ENCODE assay signal across 9 cellular contexts in the genomic region with DNA sequence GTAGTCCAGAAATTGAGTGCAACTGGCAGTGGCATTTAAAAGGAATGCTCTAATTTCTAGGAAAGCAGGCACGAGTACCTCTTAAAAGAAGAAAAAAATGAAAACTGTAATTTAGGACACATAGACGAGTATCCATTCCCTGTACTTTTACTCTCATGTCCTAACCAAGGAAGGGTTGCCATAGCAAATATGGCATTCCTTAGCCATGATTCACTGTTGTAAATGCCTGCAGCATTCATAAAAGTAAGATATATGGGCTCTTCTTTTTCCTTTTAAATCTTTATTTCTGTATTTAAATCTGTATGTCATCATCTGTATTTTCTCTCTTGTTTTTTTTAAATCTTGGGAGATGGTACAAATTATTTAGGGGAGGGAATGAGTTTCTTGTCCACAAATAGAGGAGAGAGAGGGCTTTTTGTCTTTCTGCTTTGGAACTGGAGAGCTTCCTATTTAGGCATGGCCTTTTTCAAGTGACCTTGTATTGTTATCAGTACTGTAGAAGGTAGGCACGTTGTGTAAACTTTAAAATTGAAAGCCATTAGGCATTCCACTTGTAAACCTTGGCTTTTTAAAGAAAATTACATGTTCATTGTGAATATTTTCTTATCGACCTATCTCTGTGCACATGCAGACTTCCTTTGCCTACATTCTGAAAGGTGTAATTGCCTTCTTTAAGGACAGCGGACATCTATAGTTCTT. TPM values are rescaled to one million over a fixed set of nuclear protein-coding genes. Genes with fewer than 3 reads are reported as not detected.
A peak's percentile ranks its signal among the peaks of the same experiment; 100 is the strongest.
DNase-seq lines count a peak whose midpoint lies in the region; ATAC-seq lines count a peak whose summit lies in the region.
"Had no signal": no experiment of that assay in that cellular context is flagged by ENCODE, and none has a peak within 500 bp of the region (broad histone marks: within the 10 kb centered on the region; RNA-seq: fewer than 3 reads in every experiment).

No MANE protein-coding gene starts in this region.

- no peaks in the 10 kb centered on the region for H3K36me3 ChIP-seq in subcutaneous abdominal adipose tissue (ENCODE audit: control insufficient read depth in 5 of 5, insufficient read depth in 5 of 5, low read length in 5 of 5)

- H3K27me3 ChIP-seq in subcutaneous abdominal adipose tissue (ENCODE audit: control insufficient read depth in 5 of 5, insufficient read depth in 4 of 5, low read length in 5 of 5): no peaks in the 10 kb centered on the region

- peaks cover 2 to 6% (median 2%) of the 10 kb centered on the region in 3 donors for H3K27me3 Mint-ChIP-seq in immature natural killer cell (ENCODE audit: low read depth in 3 of 3)

- H3K4me3 Mint-ChIP-seq in immature natural killer cell: peak overlapping the region in 2 of 5 donors; percentile 31 to 53

- DNase-seq in HPDE6-E6E7 (ENCODE audit: extremely low spot score) (peak; percentile 53), amniotic epithelial cell (ENCODE audit: low read depth) (peak; percentile 93), immature natural killer cell (no peak), middle frontal gyrus (ENCODE audit: extremely low spot score, low spot score) (no peak), NCI-H187 treated with DMSO at 0.1 percent for 48 hours (lab: John Stamatoyannopoulos, UW) (no peak)

- peaks cover 59 to 73% of the 10 kb centered on the region in 2 donors for H3K4me1 Mint-ChIP-seq in immature natural killer cell

- H3K27ac Mint-ChIP-seq in immature natural killer cell: peak overlapping the region in 5 of 6 donors; percentile 22 to 74 (median 64)

- H3K27ac ChIP-seq in subcutaneous abdominal adipose tissue (ENCODE audit: low read depth, low read length): peak overlapping the region; percentile 67

- H3K9me3 Mint-ChIP-seq in immature natural killer cell: no peaks in the 10 kb centered on the region
- H3K9me3 Mint-ChIP-seq: activated naive CD4-positive, alpha-beta T cell treated with anti-CD3 and anti-CD28 coated beads, Interleukin-2, amount 50 U/mL, for 72 hours had no signal

- peak overlapping the region in 1 of 5 donors; percentile 6 for H3K9ac ChIP-seq in subcutaneous abdominal adipose tissue (ENCODE audit: low read length in 5 of 5)

- peaks cover 0 to 44% (median 36%) of the 10 kb centered on the region in 5 donors for H3K4me1 ChIP-seq in subcutaneous abdominal adipose tissue (ENCODE audit: control insufficient read depth in 5 of 5, insufficient read depth in 5 of 5, low read length in 5 of 5)

- no peaks in the 10 kb centered on the region for H3K9me3 ChIP-seq in subcutaneous abdominal adipose tissue (ENCODE audit: control insufficient read depth in 5 of 5, low read length in 5 of 5)

- no peaks in the 10 kb centered on the region for H3K36me3 Mint-ChIP-seq in immature natural killer cell
- H3K36me3 Mint-ChIP-seq: activated naive CD4-positive, alpha-beta T cell treated with anti-CD3 and anti-CD28 coated beads, Interleukin-2, amount 50 U/mL, for 72 hours had no signal

- ATAC-seq in HG03025 (IDR thresholded peaks at IDR 0.05; ENCODE audit: low FRiP score, unreplicated experiment): no peak
- no peak for ATAC-seq in GM21717 (IDR thresholded peaks at IDR 0.05; ENCODE audit: unreplicated experiment)
- ATAC-seq: activated naive CD4-positive, alpha-beta T cell treated with anti-CD3 and anti-CD28 coated beads, Interleukin-2, amount 50 U/mL, for 72 hours had no signal

- no peak overlapping the region for H3K4me3 ChIP-seq in subcutaneous abdominal adipose tissue (ENCODE audit: low read depth in 1 of 5, low read length in 5 of 5)

RNA-seq across cellular contexts. Expression of a gene that starts 50.0 kb away (rescaled TPM):
- polyA plus RNA-seq in immature natural killer cell: 1 to 10 TPM; 3.4 to 5.9 (median 5.7) TPM

Comparison
In these comparisons a context has a peak if more than half of its experiments do, and no peak if none do; other contexts are left out.
1. DNase-seq: peak in HPDE6-E6E7 (single experiment) and amniotic epithelial cell (single experiment); none in immature natural killer cell (0 of 3), middle frontal gyrus (single experiment) and NCI-H187 treated with DMSO at 0.1 percent for 48 hours (single experiment).